ENCODE assay signal across 18 cellular contexts in genomic region chr1:39431927-39432326, GRCh38. TPM values are rescaled to one million over a fixed set of nuclear protein-coding genes. Genes with fewer than 3 reads are reported as not detected.
A peak's percentile ranks its signal among the peaks of the same experiment; 100 is the strongest.
DNase-seq lines count a peak whose midpoint lies in the region; ATAC-seq and TF ChIP-seq lines count a peak whose summit lies in the region.
"Had no signal": no experiment of that assay in that cellular context is flagged by ENCODE, and none has a peak within 500 bp of the region (broad histone marks: within the 10 kb centered on the region; RNA-seq: fewer than 3 reads in every experiment).

No MANE protein-coding gene starts in this region.

- no peaks in the 10 kb centered on the region for H3K27me3 Mint-ChIP-seq in activated CD8-positive, alpha-beta T cell treated with anti-CD3 and anti-CD28 coated beads for 36 hours

- peak; percentile 48 for DNase-seq in ELR (ENCODE audit: low read depth)
- no peak for DNase-seq in activated CD8-positive, alpha-beta T cell treated with anti-CD3 and anti-CD28 coated beads for 36 hours
- DNase-seq in glomerular visceral epithelial cell (ENCODE audit: extremely low spot score), result peak; percentile 52
- DNase-seq in gastrocnemius medialis, result no peak
- no peak for DNase-seq in SK-N-DZ (ENCODE audit: low spot score)
- no peak for DNase-seq in 8988T
- DNase-seq in superior temporal gyrus (ENCODE audit: extremely low spot score), result no peak
- DNase-seq: activated CD4-positive, alpha-beta T cell treated with anti-CD3 and anti-CD28 coated beads for 48 hours; activated T-cell treated with anti-CD3 and anti-CD28 coated beads for 4 hours; immature natural killer cell; mammary epithelial cell; NCI-H2081 treated with DMSO at 0.1 percent for 48 hours; NCI-H69; OCI-M1; right cardiac atrium; substantia nigra had no signal

- no peaks in the 10 kb centered on the region for H3K9me3 Mint-ChIP-seq in activated CD8-positive, alpha-beta T cell treated with anti-CD3 and anti-CD28 coated beads for 36 hours
- H3K9me3 Mint-ChIP-seq: immature natural killer cell had no signal

- H3K4me3 Mint-ChIP-seq in activated CD8-positive, alpha-beta T cell treated with anti-CD3 and anti-CD28 coated beads for 36 hours, result no peak overlapping the region
- H3K4me3 Mint-ChIP-seq: immature natural killer cell had no signal

- no peak for TF ChIP-seq POLR2A in gastrocnemius medialis (IDR thresholded peaks at IDR 0.05)

- peak overlapping the region; percentile 31 for H3K27ac Mint-ChIP-seq in activated CD8-positive, alpha-beta T cell treated with anti-CD3 and anti-CD28 coated beads for 36 hours

- H3K27ac ChIP-seq in gastrocnemius medialis, result peak overlapping the region; percentile 39 to 56 (median 44)
- H3K27ac ChIP-seq: neutrophil had no signal

- H3K4me1 ChIP-seq in gastrocnemius medialis, result peaks cover 38 to 46% of the 10 kb centered on the region in 2 donors

- intact Hi-C loops in activated CD8-positive, alpha-beta T cell treated with anti-CD3 and anti-CD28 coated beads for 36 hours (cut with micrococcal nuclease), result no loop called here
- intact Hi-C loops in gastrocnemius medialis (cut with DNase I; ENCODE audit: low total_unique reads), result no loop called here

- ATAC-seq in activated CD8-positive, alpha-beta T cell treated with anti-CD3 and anti-CD28 coated beads for 36 hours, result no peak
- peak in 1 of 2 donors; percentile 60 for ATAC-seq in gastrocnemius medialis
- ATAC-seq: right cardiac atrium had no signal

- no peak overlapping the region for H3K4me3 ChIP-seq in gastrocnemius medialis

- H3K36me3 Mint-ChIP-seq in activated CD8-positive, alpha-beta T cell treated with anti-CD3 and anti-CD28 coated beads for 36 hours (ENCODE audit: low read depth), result peaks cover 55% of the 10 kb centered on the region

- H3K9me3 ChIP-seq in gastrocnemius medialis, result no peaks in the 10 kb centered on the region
- H3K9me3 ChIP-seq: neutrophil had no signal

- peaks cover 0 to 45% of the 10 kb centered on the region in 2 donors for H3K36me3 ChIP-seq in gastrocnemius medialis

- in situ Hi-C loops in gastrocnemius medialis (cut with MboI; ENCODE audit: low sequenced_read_pairs in 4 of 4), result no loop called here

- peaks cover 3% of the 10 kb centered on the region for H3K4me1 Mint-ChIP-seq in activated CD8-positive, alpha-beta T cell treated with anti-CD3 and anti-CD28 coated beads for 36 hours (ENCODE audit: low read depth)

- TF ChIP-seq CTCF in activated CD8-positive, alpha-beta T cell treated with anti-CD3 and anti-CD28 coated beads for 36 hours (IDR thresholded peaks at IDR 0.05), result no peak
- TF ChIP-seq CTCF in gastrocnemius medialis (IDR thresholded peaks at IDR 0.05 in 4 of 5, conservative IDR thresholded peaks at IDR 0.05 in 1 of 5), result no peak

- CTCF ChIA-PET in activated CD8-positive, alpha-beta T cell treated with anti-CD3 and anti-CD28 coated beads for 36 hours (lab: Charles Lee), result interaction anchor here (0.6 to 3.0 kb wide), 2 partner anchors 21 to 110 kb away, joined by 3 to 15 read pairs; no protein-coding TSS in a partner anchor

- POLR2A ChIA-PET in activated CD8-positive, alpha-beta T cell treated with anti-CD3 and anti-CD28 coated beads for 36 hours (lab: Charles Lee), result no interaction called here

- H3K27me3 ChIP-seq in gastrocnemius medialis, result no peaks in the 10 kb centered on the region
- H3K27me3 ChIP-seq: neutrophil had no signal

RNA-seq across cellular contexts. Expression of gene BMP8A, which starts 59.5 kb away (rescaled TPM):
- total RNA-seq in activated CD8-positive, alpha-beta T cell treated with anti-CD3 and anti-CD28 coated beads for 36 hours, result under 1 TPM; 0.22 to 0.36 TPM
- 1 to 10 TPM in 1 of 4 donors, under 1 TPM in 1, not detected in 2; 0.31 to 1.3 TPM for total RNA-seq in gastrocnemius medialis
- 0.19 and 0.65 TPM in 2 replicates for polyA plus RNA-seq in SK-N-DZ (2014; cell fraction: cytosol; rRNA removed)
- 0.10 and 0.21 TPM in 2 replicates for polyA plus RNA-seq in SK-N-DZ (2014; cell fraction: nucleus; rRNA removed)
- total RNA-seq: epithelial cell of proximal tubule had no signal
- polyA plus RNA-seq: immature natural killer cell, mammary epithelial cell had no signal

Comparison
In these comparisons a context has a peak if more than half of its experiments do, and no peak if none do; other contexts are left out.
1. DNase-seq: peak in ELR (single experiment) and glomerular visceral epithelial cell (single experiment); none in activated CD8-positive, alpha-beta T cell treated with anti-CD3 and anti-CD28 coated beads for 36 hours (single experiment), gastrocnemius medialis (0 of 2), SK-N-DZ (single experiment), 8988T (single experiment) and superior temporal gyrus (single experiment).